32 cellular contexts compared by ENCODE assay signal in genomic region chr4:147976341-147976928, GRCh38.
DNase-seq lines count a peak whose midpoint lies in the region; ATAC-seq, FAIRE-seq and TF ChIP-seq lines count a peak whose summit lies in the region.
"Had no signal": no experiment of that assay in that cellular context is flagged by ENCODE, and none has a peak within 500 bp of the region (broad histone marks: within the 10 kb centered on the region; RNA-seq: fewer than 3 reads in every experiment).

No MANE protein-coding gene starts in this region.

- peaks cover 35% of the 10 kb centered on the region for H3K4me1 ChIP-seq in left ventricle myocardium inferior
- H3K4me1 ChIP-seq in right cardiac atrium (ENCODE audit: control insufficient read depth, insufficient read depth, low read length), result peaks cover 8% of the 10 kb centered on the region
- H3K4me1 ChIP-seq in mesenchymal stem cell (ENCODE audit: control insufficient read depth, insufficient read depth, low read depth, low read length), result no peaks in the 10 kb centered on the region

- intact Hi-C loops in left ventricle myocardium inferior (cut with micrococcal nuclease) (no loop called here), right cardiac atrium (cut with DNase I) (no loop called here)

- H3K23ac ChIP-seq in mesenchymal stem cell (ENCODE audit: low read length in 2 of 2), result no peak overlapping the region

- no peaks in the 10 kb centered on the region for H3K36me3 Mint-ChIP-seq in effector memory CD8-positive, alpha-beta T cell (ENCODE audit: insufficient read depth)
- H3K36me3 Mint-ChIP-seq: memory B cell; stimulated activated effector memory CD8-positive, alpha-beta T cell treated with anti-CD3 and anti-CD28 coated beads, Interleukin-12 subunit alpha, Interleukin-12 subunit beta, amount 100 ng/mL, for 72 hours had no signal

- peaks cover 10% of the 10 kb centered on the region for H3K36me3 ChIP-seq in left ventricle myocardium inferior
- H3K36me3 ChIP-seq in mesenchymal stem cell (ENCODE audit: control insufficient read depth in 1 of 2, insufficient read depth in 2 of 2, low read depth in 1 of 2, low read length in 2 of 2), result peaks cover 0 to 26% of the 10 kb centered on the region in 2 experiments

- no peak overlapping the region for H2BK12ac ChIP-seq in mesenchymal stem cell (ENCODE audit: low read length in 2 of 2)

- H3K4me3 Mint-ChIP-seq in effector memory CD8-positive, alpha-beta T cell, result no peak overlapping the region
- H3K4me3 Mint-ChIP-seq: activated B cell treated with CpG ODN at 0.5 μM for 24 hours; activated CD4-positive, alpha-beta T cell treated with anti-CD3 and anti-CD28 coated beads, Interleukin-2, amount 10 ng/mL, durations not matched to agents 7 days and 5 days; activated naive CD8-positive, alpha-beta T cell treated with anti-CD3 and anti-CD28 coated beads for 36 hours; CD14-positive monocyte; memory B cell; stimulated activated effector memory CD8-positive, alpha-beta T cell treated with anti-CD3 and anti-CD28 coated beads, Interleukin-12 subunit alpha, Interleukin-12 subunit beta, amount 100 ng/mL, for 72 hours had no signal

- H3K27me3 ChIP-seq in left ventricle myocardium inferior (ENCODE audit: low read depth), result no peaks in the 10 kb centered on the region
- no peaks in the 10 kb centered on the region for H3K27me3 ChIP-seq in right cardiac atrium (ENCODE audit: control insufficient read depth, insufficient read depth)
- no peaks in the 10 kb centered on the region for H3K27me3 ChIP-seq in mesenchymal stem cell (ENCODE audit: control insufficient read depth in 1 of 2, insufficient read depth in 1 of 2, low read length in 2 of 2)
- H3K27me3 ChIP-seq: ascending aorta had no signal

- no peaks in the 10 kb centered on the region for H3K27me3 Mint-ChIP-seq in effector memory CD8-positive, alpha-beta T cell
- H3K27me3 Mint-ChIP-seq: activated CD4-positive, alpha-beta T cell treated with anti-CD3 and anti-CD28 coated beads, Interleukin-2, amount 10 ng/mL, durations not matched to agents 7 days and 5 days; activated naive CD8-positive, alpha-beta T cell treated with anti-CD3 and anti-CD28 coated beads for 36 hours had no signal

- H3K79me1 ChIP-seq in mesenchymal stem cell (replicated peaks; ENCODE audit: low read length, poor library complexity, severe bottlenecking), result peaks cover 14% of the 10 kb centered on the region

- no peak for TF ChIP-seq CTCF in left ventricle myocardium inferior (IDR thresholded peaks at IDR 0.05; ENCODE audit: borderline replicate concordance)

- peaks cover 16% of the 10 kb centered on the region for H3K9me3 ChIP-seq in left ventricle myocardium inferior (replicated peaks)
- no peaks in the 10 kb centered on the region for H3K9me3 ChIP-seq in right cardiac atrium (ENCODE audit: control insufficient read depth, low read length)
- H3K9me3 ChIP-seq in mesenchymal stem cell (ENCODE audit: control insufficient read depth, low read length), result no peaks in the 10 kb centered on the region
- H3K9me3 ChIP-seq: ascending aorta had no signal

- H3K14ac ChIP-seq in mesenchymal stem cell (ENCODE audit: low read length in 2 of 2), result no peak overlapping the region

- no peak overlapping the region for H2AK5ac ChIP-seq in mesenchymal stem cell (ENCODE audit: low read length, severe bottlenecking)

- no peak overlapping the region for H2BK15ac ChIP-seq in mesenchymal stem cell (ENCODE audit: low read depth, poor library complexity, severe bottlenecking)

- FAIRE-seq in H54 (lab: Jason Lieb, UNC), result no peak
- FAIRE-seq: RCC 7860 had no signal

- H2BK120ac ChIP-seq in mesenchymal stem cell (ENCODE audit: low read depth, low read length), result no peak overlapping the region

- H3K18ac ChIP-seq in mesenchymal stem cell (ENCODE audit: low read depth in 1 of 2, low read length in 2 of 2), result no peak overlapping the region

- H3K4me1 Mint-ChIP-seq in effector memory CD8-positive, alpha-beta T cell (ENCODE audit: low read depth in 2 of 2), result peaks cover 24 to 25% of the 10 kb centered on the region in 2 donors
- H3K4me1 Mint-ChIP-seq: activated B cell treated with CpG ODN at 0.5 μM for 24 hours, memory B cell had no signal

- DNase-seq in left ventricle myocardium inferior (no peak), right cardiac atrium (no peak), mesenchymal stem cell (no peak), H54 (ENCODE audit: insufficient read length, low spot score) (no peak)
- no peak for DNase-seq in effector memory CD8-positive, alpha-beta T cell
- DNase-seq: activated B cell treated with CpG ODN at 0.5 μM for 24 hours; activated CD4-positive, alpha-beta T cell treated with anti-CD3 and anti-CD28 coated beads, Interleukin-2, amount 10 ng/mL, durations not matched to agents 7 days and 5 days; activated gamma-delta T cell; activated naive CD8-positive, alpha-beta T cell treated with anti-CD3 and anti-CD28 coated beads for 36 hours; activated T-cell treated with anti-CD3 and anti-CD28 coated beads, Interleukin-2, amount 50 U/mL, for 1 hour; Calu3; central memory CD4-positive, alpha-beta T cell; DMS79 treated with DMSO at 0.1 percent for 48 hours; GF-D8; hypothalamus; left colon; NCI-H1092; NCI-H187; NCI-H2171; NCI-H510A; SIG-M5; stimulated activated CD4-positive, alpha-beta T cell treated with anti-CD3 and anti-CD28 coated beads, Interleukin-15, amount 100 ng/mL, for 24 hours; SW 1271; trophoblast cell had no signal

- no peak overlapping the region for H4K8ac ChIP-seq in mesenchymal stem cell (ENCODE audit: low read length)

- H3K9me3 Mint-ChIP-seq in effector memory CD8-positive, alpha-beta T cell, result no peaks in the 10 kb centered on the region
- H3K9me3 Mint-ChIP-seq: memory B cell had no signal

- no peak for ATAC-seq in right cardiac atrium
- no peak for ATAC-seq in effector memory CD8-positive, alpha-beta T cell (replicated peaks)
- ATAC-seq in GM19467 (IDR thresholded peaks at IDR 0.05; ENCODE audit: unreplicated experiment), result no peak
- ATAC-seq in GM19397 (IDR thresholded peaks at IDR 0.05; ENCODE audit: unreplicated experiment), result no peak
- ATAC-seq in HG02642 (IDR thresholded peaks at IDR 0.05; ENCODE audit: poor library complexity, unreplicated experiment), result no peak
- ATAC-seq: left colon; stimulated activated effector memory CD8-positive, alpha-beta T cell treated with anti-CD3 and anti-CD28 coated beads, Interleukin-12 subunit alpha, Interleukin-12 subunit beta, amount 100 ng/mL, for 72 hours had no signal

- H3K4me3 ChIP-seq in left ventricle myocardium inferior (no peak overlapping the region), right cardiac atrium (ENCODE audit: low read length) (no peak overlapping the region), mesenchymal stem cell (ENCODE audit: insufficient read depth in 1 of 2, low read depth in 1 of 2, low read length in 2 of 2) (no peak overlapping the region)
- H3K4me3 ChIP-seq: ascending aorta had no signal

- no peak overlapping the region for H4K91ac ChIP-seq in mesenchymal stem cell (ENCODE audit: low read length)

- H2AFZ ChIP-seq in mesenchymal stem cell (ENCODE audit: low read depth, low read length), result no peak overlapping the region

- no peak overlapping the region for H2BK5ac ChIP-seq in mesenchymal stem cell (ENCODE audit: low read depth, low read length, poor library complexity, severe bottlenecking)

- H3K4ac ChIP-seq in mesenchymal stem cell (ENCODE audit: low read depth in 1 of 2, low read length in 2 of 2), result no peak overlapping the region

- TF ChIP-seq POLR2A in H54 (IDR thresholded peaks at IDR 0.05; ENCODE audit: low read depth, low read length), result no peak

- no peak overlapping the region for H3K4me2 ChIP-seq in mesenchymal stem cell (ENCODE audit: low read length, poor library complexity, severe bottlenecking)

- peak overlapping the region; percentile 0 to 7 for H3K27ac Mint-ChIP-seq in effector memory CD8-positive, alpha-beta T cell
- H3K27ac Mint-ChIP-seq: activated B cell treated with CpG ODN at 0.5 μM for 24 hours; activated CD4-positive, alpha-beta T cell treated with anti-CD3 and anti-CD28 coated beads, Interleukin-2, amount 10 ng/mL, durations not matched to agents 7 days and 5 days; activated naive CD8-positive, alpha-beta T cell treated with anti-CD3 and anti-CD28 coated beads for 36 hours; memory B cell; stimulated activated effector memory CD8-positive, alpha-beta T cell treated with anti-CD3 and anti-CD28 coated beads, Interleukin-12 subunit alpha, Interleukin-12 subunit beta, amount 100 ng/mL, for 72 hours had no signal

- H3K9ac ChIP-seq in mesenchymal stem cell (ENCODE audit: low read length), result peak overlapping the region; percentile 24

- H3K27ac ChIP-seq in left ventricle myocardium inferior (replicated peaks) (peak overlapping the region; percentile 3), right cardiac atrium (ENCODE audit: low read length) (no peak overlapping the region), mesenchymal stem cell (ENCODE audit: low read length, poor library complexity, severe bottlenecking) (no peak overlapping the region)
- H3K27ac ChIP-seq: ascending aorta had no signal
